ENCODE assay signal across 9 cellular contexts in genomic region chr3:39809995-39810595, GRCh38. TPM values are rescaled to one million over a fixed set of nuclear protein-coding genes. Genes with fewer than 3 reads are reported as not detected.
A peak's percentile ranks its signal among the peaks of the same experiment; 100 is the strongest.
DNase-seq lines count a peak whose midpoint lies in the region; ATAC-seq and TF ChIP-seq lines count a peak whose summit lies in the region.
"Had no signal": no experiment of that assay in that cellular context is flagged by ENCODE, and none has a peak within 500 bp of the region (broad histone marks: within the 10 kb centered on the region; RNA-seq: fewer than 3 reads in every experiment).

No MANE protein-coding gene starts in this region.

- H3K27ac ChIP-seq in mammary epithelial cell (ENCODE audit: insufficient read depth, low read depth, low read length) (no peak overlapping the region), lung (ENCODE audit: low read depth in 1 of 2, low read length in 1 of 2) (no peak overlapping the region), upper lobe of left lung (no peak overlapping the region)

- peak; percentile 57 for DNase-seq in D341Med (ENCODE audit: low spot score)
- no peak for DNase-seq in mammary epithelial cell
- DNase-seq in lung (ENCODE audit: low spot score) = no peak
- peak in 1 of 2 donors; percentile 76 for DNase-seq in upper lobe of left lung
- DNase-seq in NCI-H2029 (lab: John Stamatoyannopoulos, UW) = no peak

- TF ChIP-seq EP300 in upper lobe of left lung (IDR thresholded peaks at IDR 0.05) = no peak

- dilution Hi-C loops in mammary epithelial cell (cut with HindIII; ENCODE audit: low sequenced_read_pairs) = no loop called here

- TF ChIP-seq POLR2A in upper lobe of left lung (IDR thresholded peaks at IDR 0.05) = no peak

- no peaks in the 10 kb centered on the region for H3K79me2 ChIP-seq in mammary epithelial cell (ENCODE audit: insufficient read depth, low read length)

- 4% methylated on average over 5 of the region's 48 CpGs for WGBS in mammary epithelial cell (ENCODE audit: low coverage, missing lambda C conversion rate)
- 2% methylated on average over 41 to 48 of the region's 48 CpGs for WGBS in lung, 2 donors
- 6 to 8% methylated on average over 14 to 16 of the region's 48 CpGs for WGBS in upper lobe of left lung, 2 donors

- H3K4me3 ChIP-seq in mammary epithelial cell (replicated peaks in 1 of 3; ENCODE audit: insufficient read depth in 1 of 3, low read depth in 2 of 3, low read length in 3 of 3) = peak overlapping the region in 2 of 3 experiments; percentile 27 to 41
- H3K4me3 ChIP-seq in lung = peak overlapping the region; percentile 54
- H3K4me3 ChIP-seq in upper lobe of left lung = peak overlapping the region; percentile 16 to 59 (median 48)

- in situ Hi-C loops in mammary epithelial cell (cut with MboI; ENCODE audit: low sequenced_read_pairs in 2 of 2) = loop anchor here (10.0 to 25.0 kb wide), 4 partner anchors 152 to 365 kb away; no protein-coding TSS in a partner anchor

- CTCF ChIA-PET in mammary epithelial cell (lab: Charles Lee; ENCODE audit: low non-redundant PET) = no interaction called here

- TF ChIP-seq CTCF in mammary epithelial cell (conservative IDR thresholded peaks at IDR 0.05 in 1 of 2, IDR thresholded peaks at IDR 0.05 in 1 of 2; ENCODE audit: extremely low read depth in 1 of 2, insufficient read depth in 1 of 2, low read depth in 1 of 2, low read length in 2 of 2) (no peak), lung (IDR thresholded peaks at IDR 0.05; ENCODE audit: control extremely low read depth, extremely low read depth) (no peak), upper lobe of left lung (IDR thresholded peaks at IDR 0.05) (no peak)

- no TSS peak for BruUV-seq in mammary epithelial cell (replicated peaks; lab: Mats Ljungman, UMichigan)

- H3K9me3 ChIP-seq in mammary epithelial cell (replicated peaks; ENCODE audit: insufficient read depth, low read length) (no peaks in the 10 kb centered on the region), lung (ENCODE audit: control insufficient read depth in 2 of 2, insufficient read depth in 1 of 2, low read length in 1 of 2) (peaks cover 0 to 4% of the 10 kb centered on the region in 2 donors), upper lobe of left lung (no peaks in the 10 kb centered on the region)

- H3K4me1 ChIP-seq in mammary epithelial cell (ENCODE audit: insufficient read depth, low read length) (peaks cover 8% of the 10 kb centered on the region), lung (ENCODE audit: control insufficient read depth in 2 of 2, insufficient read depth in 2 of 2, low read length in 2 of 2) (peaks cover 0 to 11% of the 10 kb centered on the region in 2 donors), upper lobe of left lung (peaks cover 12 to 22% (median 14%) of the 10 kb centered on the region in 4 donors)

- H4K20me1 ChIP-seq in mammary epithelial cell (ENCODE audit: insufficient read depth, low read length) = peaks cover 3% of the 10 kb centered on the region

- ATAC-seq in HG02884 (IDR thresholded peaks at IDR 0.05; ENCODE audit: unreplicated experiment) (peak; percentile 5), lung (ENCODE audit: insufficient read depth, low FRiP score) (no peak), upper lobe of left lung (ENCODE audit: low FRiP score in 2 of 2) (peak; percentile 7 to 29), HG03159 (IDR thresholded peaks at IDR 0.05; ENCODE audit: unreplicated experiment) (no peak), GM21528 (IDR thresholded peaks at IDR 0.05; ENCODE audit: low FRiP score, unreplicated experiment) (no peak)

- intact Hi-C loops in mammary epithelial cell (cut with micrococcal nuclease) = loop anchor here (5.0 to 10.0 kb wide), 2 partner anchors 268 to 505 kb away; no protein-coding TSS in a partner anchor

- H2AFZ ChIP-seq in mammary epithelial cell (ENCODE audit: low read depth, low read length) = peak overlapping the region; percentile 67

- H3K36me3 ChIP-seq in mammary epithelial cell (ENCODE audit: insufficient read depth, low read length) = no peaks in the 10 kb centered on the region
- no peaks in the 10 kb centered on the region for H3K36me3 ChIP-seq in lung (ENCODE audit: control insufficient read depth in 2 of 2, insufficient read depth in 2 of 2, low read length in 2 of 2)
- no peaks in the 10 kb centered on the region for H3K36me3 ChIP-seq in upper lobe of left lung

- H3K27me3 ChIP-seq in mammary epithelial cell (ENCODE audit: insufficient read depth, low read length) (peaks cover 38% of the 10 kb centered on the region), lung (ENCODE audit: control insufficient read depth, insufficient read depth) (no peaks in the 10 kb centered on the region), upper lobe of left lung (peaks cover 0 to 23% (median 6%) of the 10 kb centered on the region in 4 donors)

- no peak overlapping the region for H3K9ac ChIP-seq in mammary epithelial cell (ENCODE audit: insufficient read depth, low read length)

- H3K4me2 ChIP-seq in mammary epithelial cell (ENCODE audit: insufficient read depth, low read depth, low read length) = peak overlapping the region; percentile 84

RNA-seq across cellular contexts. Expression of gene MYRIP, which starts 0.7 kb away (rescaled TPM):
- total RNA-seq in mammary epithelial cell = under 1 TPM in 1 of 2 donors, not detected in 1; 0.17 TPM
- not detected for polyA plus RNA-seq in mammary epithelial cell
- 1.4 TPM for polyA minus RNA-seq in mammary epithelial cell
- total RNA-seq in lung = 1 to 10 TPM in 1 of 2 donors, under 1 TPM in 1; 0.71 to 2.5 TPM
- polyA plus RNA-seq in lung = under 1 TPM; 0.30 to 0.83 TPM
- 1 to 10 TPM in 4 of 6 donors, under 1 TPM in 1, not detected in 1; 0.55 to 4.3 (median 2.1) TPM for total RNA-seq in upper lobe of left lung
- total RNA-seq: fibroblast of villous mesenchyme had no signal

Comparison
In these comparisons a context has a peak if more than half of its experiments do, and no peak if none do; other contexts are left out.
1. ATAC-seq: peak in HG02884 (single experiment) and upper lobe of left lung (2 of 2); none in lung (single experiment), HG03159 (single experiment) and GM21528 (single experiment).
2. Peak in every context shown above with its lines, with median percentiles within 50 percentile points of each other: H3K4me3 ChIP-seq.